ENCODE assay signal across 10 cellular contexts in the genomic region with DNA sequence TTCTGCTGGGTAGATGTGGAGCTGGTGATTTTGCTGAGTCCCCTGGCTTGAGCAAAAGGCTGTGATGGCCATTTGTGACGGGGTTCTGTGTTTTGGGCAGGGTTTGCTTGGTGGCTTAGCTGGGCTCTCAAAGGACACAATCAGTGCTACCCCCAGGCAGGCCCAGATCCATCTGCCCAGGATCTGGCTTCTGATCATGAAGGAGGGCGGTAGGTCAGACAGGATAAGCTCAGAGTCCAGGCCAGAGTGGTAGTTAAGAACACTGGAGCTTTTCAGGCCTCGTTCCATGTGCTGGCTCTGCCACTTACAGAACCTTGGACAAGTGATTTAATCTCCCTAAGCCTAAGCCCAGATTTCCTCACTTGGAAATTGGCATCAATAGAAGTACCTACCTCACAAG. TPM values are rescaled to one million over a fixed set of nuclear protein-coding genes. Genes with fewer than 3 reads are reported as not detected.
DNase-seq lines count a peak whose midpoint lies in the region; ATAC-seq and TF ChIP-seq lines count a peak whose summit lies in the region.
"Had no signal": no experiment of that assay in that cellular context is flagged by ENCODE, and none has a peak within 500 bp of the region (broad histone marks: within the 10 kb centered on the region; RNA-seq: fewer than 3 reads in every experiment).

No MANE protein-coding gene starts in this region.

- peaks cover 3% of the 10 kb centered on the region for H3K36me3 Mint-ChIP-seq in activated CD4-positive, alpha-beta T cell treated with anti-CD3 and anti-CD28 coated beads for 36 hours (ENCODE audit: low read depth)

- H3K27ac ChIP-seq in lower lobe of right lung = peak overlapping the region; percentile 68
- peak overlapping the region; percentile 15 to 74 for H3K27ac ChIP-seq in testis
- H3K27ac ChIP-seq: VCaP had no signal

- intact Hi-C loops in activated CD4-positive, alpha-beta T cell treated with anti-CD3 and anti-CD28 coated beads for 36 hours (cut with DNase I, micrococcal nuclease) = no loop called here
- intact Hi-C loops in lower lobe of right lung (cut with DNase I) (no loop called here), testis (cut with DNase I; ENCODE audit: low total_unique reads) (no loop called here)

- ATAC-seq in activated CD4-positive, alpha-beta T cell treated with anti-CD3 and anti-CD28 coated beads for 36 hours = no peak
- no peak for ATAC-seq in lower lobe of right lung
- ATAC-seq in left lobe of liver = no peak

- H3K9me3 ChIP-seq in adipocyte (ENCODE audit: control insufficient read depth, low read length) (no peaks in the 10 kb centered on the region), lower lobe of right lung (no peaks in the 10 kb centered on the region), testis (no peaks in the 10 kb centered on the region)

- H3K27me3 ChIP-seq in adipocyte (replicated peaks; ENCODE audit: control insufficient read depth, insufficient read depth, low read length) (no peaks in the 10 kb centered on the region), lower lobe of right lung (ENCODE audit: low read depth) (no peaks in the 10 kb centered on the region), testis (no peaks in the 10 kb centered on the region)

- no peak for TF ChIP-seq POLR2A in testis (IDR thresholded peaks at IDR 0.05)

- H3K9ac ChIP-seq in adipocyte (ENCODE audit: low read length) = peak overlapping the region; percentile 86

- peaks cover 26% of the 10 kb centered on the region for H3K4me1 ChIP-seq in adipocyte (ENCODE audit: control insufficient read depth, insufficient read depth, low read length)
- H3K4me1 ChIP-seq in lower lobe of right lung = peaks cover 17% of the 10 kb centered on the region
- no peaks in the 10 kb centered on the region for H3K4me1 ChIP-seq in testis

- H3K4me3 ChIP-seq in adipocyte (ENCODE audit: low read length) (no peak overlapping the region), lower lobe of right lung (no peak overlapping the region), testis (no peak overlapping the region)

- H3K9me3 Mint-ChIP-seq in activated CD4-positive, alpha-beta T cell treated with anti-CD3 and anti-CD28 coated beads for 36 hours (ENCODE audit: low read depth) = no peaks in the 10 kb centered on the region

- no peak for DNase-seq in activated CD4-positive, alpha-beta T cell treated with anti-CD3 and anti-CD28 coated beads for 36 hours
- no peak for DNase-seq in activated CD4-positive, alpha-beta T cell treated with anti-CD3 and anti-CD28 coated beads for 1 hour
- DNase-seq in adipocyte (ENCODE audit: low read depth) (peak; percentile 40), lower lobe of right lung (no peak), testis (no peak), left lobe of liver (ENCODE audit: low spot score) (no peak), DMS53 treated with DMSO at 0.1 percent for 48 hours (lab: John Stamatoyannopoulos, UW; ENCODE audit: unreplicated experiment) (no peak), DMS 273 treated with DMSO at 0.1 percent for 48 hours (lab: John Stamatoyannopoulos, UW) (no peak)
- DNase-seq: NCI-H2227 treated with DMSO at 0.1 percent for 48 hours had no signal

- peaks cover 79% of the 10 kb centered on the region for H3K4me1 Mint-ChIP-seq in activated CD4-positive, alpha-beta T cell treated with anti-CD3 and anti-CD28 coated beads for 36 hours

- WGBS in testis, 2 donors = 69 to 74% methylated on average over 3 of the region's 3 CpGs

- POLR2A ChIA-PET in activated CD4-positive, alpha-beta T cell treated with anti-CD3 and anti-CD28 coated beads for 36 hours (lab: Charles Lee) = interaction anchor here (0.8 kb wide), 1 partner anchor 22 kb away, joined by 5 read pairs; no protein-coding TSS in a partner anchor

- no peak overlapping the region for H3K4me3 Mint-ChIP-seq in activated CD4-positive, alpha-beta T cell treated with anti-CD3 and anti-CD28 coated beads for 36 hours

- H3K27me3 Mint-ChIP-seq in activated CD4-positive, alpha-beta T cell treated with anti-CD3 and anti-CD28 coated beads for 36 hours = no peaks in the 10 kb centered on the region

- H3K36me3 ChIP-seq in adipocyte (ENCODE audit: control insufficient read depth, insufficient read depth, low read length, severe bottlenecking) (no peaks in the 10 kb centered on the region), lower lobe of right lung (no peaks in the 10 kb centered on the region), testis (ENCODE audit: low read depth, missing control alignments) (no peaks in the 10 kb centered on the region)

- peak overlapping the region; percentile 80 for H3K27ac Mint-ChIP-seq in activated CD4-positive, alpha-beta T cell treated with anti-CD3 and anti-CD28 coated beads for 36 hours

- no peak for TF ChIP-seq CTCF in lower lobe of right lung (IDR thresholded peaks at IDR 0.05)
- no peak for TF ChIP-seq CTCF in testis (IDR thresholded peaks at IDR 0.05)

- CTCF ChIA-PET in activated CD4-positive, alpha-beta T cell treated with anti-CD3 and anti-CD28 coated beads for 36 hours (lab: Charles Lee) = interaction anchor here (0.6 to 2.1 kb wide), 13 partner anchors 13 to 370 kb away, joined by 3 to 7 read pairs (median 3); a partner anchor contains a TSS

RNA-seq across cellular contexts. Expression of a gene that starts 36.2 kb away (rescaled TPM):
- 10 to 100 TPM; 16.2 to 20.1 TPM for total RNA-seq in activated CD4-positive, alpha-beta T cell treated with anti-CD3 and anti-CD28 coated beads for 36 hours
- total RNA-seq in lower lobe of right lung (64.7 TPM), testis (10 to 100 TPM; 14.6 to 20.4 TPM), left lobe of liver (1.5 TPM)
- 3.9 TPM for polyA plus RNA-seq in testis (ENCODE audit: insufficient read depth, low read depth, low replicate concordance)
